ENCODE assay signal across 8 cellular contexts in genomic region chr16:30924086-30924714, GRCh38.
DNase-seq lines count a peak whose midpoint lies in the region; ATAC-seq lines count a peak whose summit lies in the region.

No MANE protein-coding gene starts in this region.

- no peaks in the 10 kb centered on the region for H3K27me3 Mint-ChIP-seq in activated T-cell treated with anti-CD3 and anti-CD28 coated beads, Interleukin-2, amount 50 U/mL, for 24 hours

- peaks cover 24% of the 10 kb centered on the region for H3K4me1 Mint-ChIP-seq in activated T-cell treated with anti-CD3 and anti-CD28 coated beads, Interleukin-2, amount 50 U/mL, for 24 hours (ENCODE audit: low read depth)
- peaks cover 44% of the 10 kb centered on the region for H3K4me1 Mint-ChIP-seq in stimulated activated effector memory CD8-positive, alpha-beta T cell treated with anti-CD3 and anti-CD28 coated beads, Interleukin-12 subunit alpha, Interleukin-12 subunit beta, amount 100 ng/mL, for 72 hours

- DNase-seq in activated T-cell treated with anti-CD3 and anti-CD28 coated beads, Interleukin-2, amount 50 U/mL, for 1 hour, result peak; percentile 30
- DNase-seq in activated T-cell treated with anti-CD3 and anti-CD28 coated beads for 4 hours (no peak), SHP77 treated with DMSO at 0.1 percent for 48 hours (lab: John Stamatoyannopoulos, UW) (no peak), superior temporal gyrus (ENCODE audit: extremely low spot score) (no peak)
- peak; percentile 46 for DNase-seq in activated T-cell treated with anti-CD3 and anti-CD28 coated beads, Interleukin-2, amount 50 U/mL, for 24 hours
- DNase-seq in stimulated activated effector memory CD8-positive, alpha-beta T cell treated with anti-CD3 and anti-CD28 coated beads, Interleukin-12 subunit alpha, Interleukin-12 subunit beta, amount 100 ng/mL, for 72 hours (ENCODE audit: low spot score in 2 of 2), result no peak
- DNase-seq in activated CD8-positive, alpha-beta memory T cell treated with anti-CD3 and anti-CD28 coated beads, Interleukin-2, amount 50 U/mL, for 48 hours, result no peak

- H3K27ac Mint-ChIP-seq in activated T-cell treated with anti-CD3 and anti-CD28 coated beads, Interleukin-2, amount 50 U/mL, for 24 hours, result peak overlapping the region; percentile 74
- H3K27ac Mint-ChIP-seq in stimulated activated effector memory CD8-positive, alpha-beta T cell treated with anti-CD3 and anti-CD28 coated beads, Interleukin-12 subunit alpha, Interleukin-12 subunit beta, amount 100 ng/mL, for 72 hours, result peak overlapping the region; percentile 75

- peak overlapping the region; percentile 80 for H3K4me3 Mint-ChIP-seq in activated T-cell treated with anti-CD3 and anti-CD28 coated beads, Interleukin-2, amount 50 U/mL, for 24 hours
- H3K4me3 Mint-ChIP-seq in stimulated activated effector memory CD8-positive, alpha-beta T cell treated with anti-CD3 and anti-CD28 coated beads, Interleukin-12 subunit alpha, Interleukin-12 subunit beta, amount 100 ng/mL, for 72 hours, result peak overlapping the region; percentile 70

- peak overlapping the region; percentile 61 for H3K4me3 ChIP-seq in iPS-11a (ENCODE audit: low read depth, low read length)

- H3K9me3 Mint-ChIP-seq in activated T-cell treated with anti-CD3 and anti-CD28 coated beads, Interleukin-2, amount 50 U/mL, for 24 hours, result no peaks in the 10 kb centered on the region
- no peaks in the 10 kb centered on the region for H3K9me3 Mint-ChIP-seq in stimulated activated effector memory CD8-positive, alpha-beta T cell treated with anti-CD3 and anti-CD28 coated beads, Interleukin-12 subunit alpha, Interleukin-12 subunit beta, amount 100 ng/mL, for 72 hours

- ATAC-seq in stimulated activated effector memory CD8-positive, alpha-beta T cell treated with anti-CD3 and anti-CD28 coated beads, Interleukin-12 subunit alpha, Interleukin-12 subunit beta, amount 100 ng/mL, for 72 hours, result no peak

- peaks cover 26% of the 10 kb centered on the region for H3K36me3 Mint-ChIP-seq in activated T-cell treated with anti-CD3 and anti-CD28 coated beads, Interleukin-2, amount 50 U/mL, for 24 hours (ENCODE audit: low read depth)
- peaks cover 32% of the 10 kb centered on the region for H3K36me3 Mint-ChIP-seq in stimulated activated effector memory CD8-positive, alpha-beta T cell treated with anti-CD3 and anti-CD28 coated beads, Interleukin-12 subunit alpha, Interleukin-12 subunit beta, amount 100 ng/mL, for 72 hours

Comparison
In these comparisons a context has a peak if more than half of its experiments do, and no peak if none do; other contexts are left out.
1. DNase-seq: peak in activated T-cell treated with anti-CD3 and anti-CD28 coated beads, Interleukin-2, amount 50 U/mL, for 1 hour (single experiment) and activated T-cell treated with anti-CD3 and anti-CD28 coated beads, Interleukin-2, amount 50 U/mL, for 24 hours (single experiment); none in activated T-cell treated with anti-CD3 and anti-CD28 coated beads for 4 hours (single experiment), stimulated activated effector memory CD8-positive, alpha-beta T cell treated with anti-CD3 and anti-CD28 coated beads, Interleukin-12 subunit alpha, Interleukin-12 subunit beta, amount 100 ng/mL, for 72 hours (0 of 2), SHP77 treated with DMSO at 0.1 percent for 48 hours (single experiment), activated CD8-positive, alpha-beta memory T cell treated with anti-CD3 and anti-CD28 coated beads, Interleukin-2, amount 50 U/mL, for 48 hours (single experiment) and superior temporal gyrus (single experiment).